20 cellular contexts compared by ENCODE assay signal in the genomic region with DNA sequence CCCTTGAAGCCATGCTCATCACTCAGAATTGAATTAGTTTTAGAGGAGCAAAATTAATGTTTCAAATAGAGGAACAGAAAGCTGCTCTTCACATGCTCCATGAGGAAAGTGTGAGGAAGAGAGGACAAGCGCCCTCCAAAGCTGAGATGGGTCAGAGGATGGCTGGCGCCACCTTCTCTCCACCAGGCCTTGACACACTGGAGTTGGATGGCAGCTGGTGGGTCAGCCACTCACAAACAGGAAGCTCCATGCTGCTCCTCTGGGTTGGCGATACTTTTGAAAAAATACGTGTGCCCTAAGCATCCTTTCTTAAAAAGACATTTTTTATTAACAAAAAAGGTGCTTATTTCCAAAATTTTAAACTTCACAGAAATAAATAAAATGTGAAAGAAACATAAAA. TPM values are rescaled to one million over a fixed set of nuclear protein-coding genes. Genes with fewer than 3 reads are reported as not detected.
DNase-seq lines count a peak whose midpoint lies in the region; ATAC-seq and TF ChIP-seq lines count a peak whose summit lies in the region.
"Had no signal": no experiment of that assay in that cellular context is flagged by ENCODE, and none has a peak within 500 bp of the region (broad histone marks: within the 10 kb centered on the region; RNA-seq: fewer than 3 reads in every experiment).

No MANE protein-coding gene starts in this region.

- intact Hi-C loops in activated naive CD4-positive, alpha-beta T cell treated with anti-CD3 and anti-CD28 coated beads for 36 hours (cut with micrococcal nuclease): no loop called here
- intact Hi-C loops in Calu3 (cut with micrococcal nuclease; ENCODE audit: unreplicated experiment): no loop called here

- H3K27me3 Mint-ChIP-seq in activated naive CD4-positive, alpha-beta T cell treated with anti-CD3 and anti-CD28 coated beads for 36 hours (ENCODE audit: low read depth): no peaks in the 10 kb centered on the region
- H3K27me3 Mint-ChIP-seq in activated CD8-positive, alpha-beta T cell treated with anti-CD3 and anti-CD28 coated beads, Interleukin-2, amount 10 ng/mL, durations not matched to agents 7 days and 5 days (ENCODE audit: low read depth): no peaks in the 10 kb centered on the region
- no peaks in the 10 kb centered on the region for H3K27me3 Mint-ChIP-seq in Calu3 (ENCODE audit: unreplicated experiment)
- H3K27me3 Mint-ChIP-seq: brain had no signal

- H3K27ac ChIP-seq in substantia nigra (ENCODE audit: low read depth, low read length, poor library complexity, severe bottlenecking): no peak overlapping the region
- H3K27ac ChIP-seq: left ventricle myocardium inferior, suprapubic skin had no signal

- no TSS peak for BruUV-seq in Calu3 (replicated peaks; lab: Mats Ljungman, UMichigan)

- in situ Hi-C loops in KBM-7 (cut with MboI; ENCODE audit: low pct_unique_long_range_greater_than_20kb, low sequenced_read_pairs): no loop called here

- H3K27ac Mint-ChIP-seq in activated naive CD4-positive, alpha-beta T cell treated with anti-CD3 and anti-CD28 coated beads for 36 hours: peak overlapping the region; percentile 96
- peak overlapping the region; percentile 91 for H3K27ac Mint-ChIP-seq in activated CD8-positive, alpha-beta T cell treated with anti-CD3 and anti-CD28 coated beads, Interleukin-2, amount 10 ng/mL, durations not matched to agents 7 days and 5 days
- H3K27ac Mint-ChIP-seq in stimulated activated effector memory CD8-positive, alpha-beta T cell treated with anti-CD3 and anti-CD28 coated beads, Interleukin-12 subunit alpha, Interleukin-12 subunit beta, amount 100 ng/mL, for 72 hours: peak overlapping the region; percentile 99
- no peak overlapping the region for H3K27ac Mint-ChIP-seq in Calu3 (ENCODE audit: unreplicated experiment)
- H3K27ac Mint-ChIP-seq: brain had no signal

- ATAC-seq in activated CD8-positive, alpha-beta T cell treated with anti-CD3 and anti-CD28 coated beads, Interleukin-2, amount 10 ng/mL, durations not matched to agents 7 days and 5 days: peak; percentile 29
- peak; percentile 41 for ATAC-seq in stimulated activated effector memory CD8-positive, alpha-beta T cell treated with anti-CD3 and anti-CD28 coated beads, Interleukin-12 subunit alpha, Interleukin-12 subunit beta, amount 100 ng/mL, for 72 hours
- ATAC-seq: sciatic nerve had no signal

- no peak for TF ChIP-seq CTCF in Calu3 (IDR thresholded peaks at IDR 0.05; ENCODE audit: unreplicated experiment)

- H3K4me1 Mint-ChIP-seq in activated naive CD4-positive, alpha-beta T cell treated with anti-CD3 and anti-CD28 coated beads for 36 hours (ENCODE audit: low read depth): peaks cover 28% of the 10 kb centered on the region
- peaks cover 41% of the 10 kb centered on the region for H3K4me1 Mint-ChIP-seq in activated CD8-positive, alpha-beta T cell treated with anti-CD3 and anti-CD28 coated beads, Interleukin-2, amount 10 ng/mL, durations not matched to agents 7 days and 5 days (ENCODE audit: low read depth)
- H3K4me1 Mint-ChIP-seq in stimulated activated effector memory CD8-positive, alpha-beta T cell treated with anti-CD3 and anti-CD28 coated beads, Interleukin-12 subunit alpha, Interleukin-12 subunit beta, amount 100 ng/mL, for 72 hours: peaks cover 31% of the 10 kb centered on the region
- no peaks in the 10 kb centered on the region for H3K4me1 Mint-ChIP-seq in Calu3 (ENCODE audit: low read depth, unreplicated experiment)
- H3K4me1 Mint-ChIP-seq: brain had no signal

- peaks cover 46% of the 10 kb centered on the region for H3K36me3 Mint-ChIP-seq in activated naive CD4-positive, alpha-beta T cell treated with anti-CD3 and anti-CD28 coated beads for 36 hours (ENCODE audit: low read depth)
- H3K36me3 Mint-ChIP-seq in activated CD8-positive, alpha-beta T cell treated with anti-CD3 and anti-CD28 coated beads, Interleukin-2, amount 10 ng/mL, durations not matched to agents 7 days and 5 days (ENCODE audit: low read depth): peaks cover 64% of the 10 kb centered on the region
- H3K36me3 Mint-ChIP-seq in stimulated activated effector memory CD8-positive, alpha-beta T cell treated with anti-CD3 and anti-CD28 coated beads, Interleukin-12 subunit alpha, Interleukin-12 subunit beta, amount 100 ng/mL, for 72 hours: peaks cover 24% of the 10 kb centered on the region
- H3K36me3 Mint-ChIP-seq in Calu3 (ENCODE audit: insufficient read depth, unreplicated experiment): no peaks in the 10 kb centered on the region
- H3K36me3 Mint-ChIP-seq: brain had no signal

- POLR2A ChIA-PET in activated CD8-positive, alpha-beta T cell treated with anti-CD3 and anti-CD28 coated beads, Interleukin-2, amount 10 ng/mL, durations not matched to agents 7 days and 5 days (lab: Charles Lee): interaction anchor here (0.6 to 24.5 kb wide), 7 partner anchors 11 to 903 kb away, joined by 3 to 548 read pairs (median 4); no protein-coding TSS in a partner anchor

- H3K9me3 Mint-ChIP-seq in activated naive CD4-positive, alpha-beta T cell treated with anti-CD3 and anti-CD28 coated beads for 36 hours: peaks cover 41% of the 10 kb centered on the region
- peaks cover 39% of the 10 kb centered on the region for H3K9me3 Mint-ChIP-seq in activated CD8-positive, alpha-beta T cell treated with anti-CD3 and anti-CD28 coated beads, Interleukin-2, amount 10 ng/mL, durations not matched to agents 7 days and 5 days (ENCODE audit: insufficient read depth)
- peaks cover 14% of the 10 kb centered on the region for H3K9me3 Mint-ChIP-seq in stimulated activated effector memory CD8-positive, alpha-beta T cell treated with anti-CD3 and anti-CD28 coated beads, Interleukin-12 subunit alpha, Interleukin-12 subunit beta, amount 100 ng/mL, for 72 hours
- peaks cover 6% of the 10 kb centered on the region for H3K9me3 Mint-ChIP-seq in Calu3 (ENCODE audit: low read depth, unreplicated experiment)

- CTCF ChIA-PET in activated naive CD4-positive, alpha-beta T cell treated with anti-CD3 and anti-CD28 coated beads for 36 hours (lab: Charles Lee): interaction anchor here (0.6 to 4.7 kb wide), 5 partner anchors 12 to 67 kb away, joined by 3 to 44 read pairs (median 4); no protein-coding TSS in a partner anchor
- CTCF ChIA-PET in activated CD8-positive, alpha-beta T cell treated with anti-CD3 and anti-CD28 coated beads, Interleukin-2, amount 10 ng/mL, durations not matched to agents 7 days and 5 days (lab: Charles Lee): interaction anchor here (0.6 to 12.3 kb wide), 11 partner anchors 13 to 309 kb away, joined by 3 to 176 read pairs (median 4); a partner anchor contains a TSS
- CTCF ChIA-PET in Calu3 (lab: Charles Lee): no interaction called here

- peak overlapping the region; percentile 74 for H3K4me3 Mint-ChIP-seq in activated naive CD4-positive, alpha-beta T cell treated with anti-CD3 and anti-CD28 coated beads for 36 hours
- peak overlapping the region; percentile 69 for H3K4me3 Mint-ChIP-seq in activated CD8-positive, alpha-beta T cell treated with anti-CD3 and anti-CD28 coated beads, Interleukin-2, amount 10 ng/mL, durations not matched to agents 7 days and 5 days
- H3K4me3 Mint-ChIP-seq in stimulated activated effector memory CD8-positive, alpha-beta T cell treated with anti-CD3 and anti-CD28 coated beads, Interleukin-12 subunit alpha, Interleukin-12 subunit beta, amount 100 ng/mL, for 72 hours: peak overlapping the region; percentile 71
- no peak overlapping the region for H3K4me3 Mint-ChIP-seq in Calu3 (ENCODE audit: low read depth, unreplicated experiment)
- H3K4me3 Mint-ChIP-seq: brain had no signal

- no peak for DNase-seq in activated naive CD4-positive, alpha-beta T cell treated with anti-CD3 and anti-CD28 coated beads for 36 hours
- DNase-seq in activated naive CD4-positive, alpha-beta T cell treated with Interleukin-2 at 50 U/mL for 16 hours: no peak
- DNase-seq in KBM-7: peak; percentile 28
- DNase-seq in activated CD8-positive, alpha-beta T cell treated with anti-CD3 and anti-CD28 coated beads, Interleukin-2, amount 10 ng/mL, durations not matched to agents 7 days and 5 days: peak; percentile 43
- DNase-seq in stimulated activated effector memory CD8-positive, alpha-beta T cell treated with anti-CD3 and anti-CD28 coated beads, Interleukin-12 subunit alpha, Interleukin-12 subunit beta, amount 100 ng/mL, for 72 hours (ENCODE audit: low spot score in 2 of 2): peak in 1 of 2 donors; percentile 60
- no peak for DNase-seq in NCI-H510A treated with DMSO at 0.1 percent for 48 hours (lab: John Stamatoyannopoulos, UW)
- DNase-seq in substantia nigra (lab: John Stamatoyannopoulos, UW): no peak
- no peak for DNase-seq in Calu3
- DNase-seq: activated gamma-delta T cell, erythroblast, left ventricle myocardium inferior, MM.1S, NCI-H2029 treated with DMSO at 0.1 percent for 48 hours, NCI-H510A, T1000 had no signal

RNA-seq across cellular contexts. Expression of a gene that starts 3.1 kb away (rescaled TPM):
- total RNA-seq in activated naive CD4-positive, alpha-beta T cell treated with anti-CD3 and anti-CD28 coated beads for 36 hours: 100 to 1,000 TPM; 251 to 264 TPM
- total RNA-seq in activated CD8-positive, alpha-beta T cell treated with anti-CD3 and anti-CD28 coated beads, Interleukin-2, amount 10 ng/mL, durations not matched to agents 7 days and 5 days: 100 to 1,000 TPM; 186 to 189 TPM
- total RNA-seq in Calu3 (2022): not detected in 2 replicates
- total RNA-seq: dermis microvascular lymphatic vessel endothelial cell, osteoblast had no signal

Comparison
In these comparisons a context has a peak if more than half of its experiments do, and no peak if none do; other contexts are left out.
1. DNase-seq: peak in KBM-7 (single experiment) and activated CD8-positive, alpha-beta T cell treated with anti-CD3 and anti-CD28 coated beads, Interleukin-2, amount 10 ng/mL, durations not matched to agents 7 days and 5 days (single experiment); none in activated naive CD4-positive, alpha-beta T cell treated with anti-CD3 and anti-CD28 coated beads for 36 hours (single experiment), activated naive CD4-positive, alpha-beta T cell treated with Interleukin-2 at 50 U/mL for 16 hours (single experiment), NCI-H510A treated with DMSO at 0.1 percent for 48 hours (single experiment), substantia nigra (0 of 49) and Calu3 (single experiment).
2. RNA of a gene that starts 3.1 kb away (total RNA-seq): 251 to 264 TPM in activated naive CD4-positive, alpha-beta T cell treated with anti-CD3 and anti-CD28 coated beads for 36 hours and 186 to 189 TPM in activated CD8-positive, alpha-beta T cell treated with anti-CD3 and anti-CD28 coated beads, Interleukin-2, amount 10 ng/mL, durations not matched to agents 7 days and 5 days; not detected in Calu3; every median in the first group is over 100 times any median in the second.